1 cellular context compared by ENCODE assay signal in genomic region chr14:101402936-101403660, GRCh38.
TF ChIP-seq lines count a peak whose summit lies in the region.

No MANE protein-coding gene starts in this region.

TF ChIP-seq in H1, 55 proteins besides CTCF, POLR2A, EP300 and RAD21:
- TF ChIP-seq CTBP2 (IDR thresholded peaks at IDR 0.05; ENCODE audit: borderline replicate concordance, insufficient read depth, insufficient read length, low read length) (no peak), SP2 (IDR thresholded peaks at IDR 0.05; ENCODE audit: low read length) (no peak), SIN3A (conservative IDR thresholded peaks at IDR 0.05 in 1 of 2, IDR thresholded peaks at IDR 0.05 in 1 of 2; ENCODE audit: low read depth in 1 of 2, low read length in 2 of 2) (no peak), USF2 (IDR thresholded peaks at IDR 0.05; ENCODE audit: low read length) (no peak), CHD2 (IDR thresholded peaks at IDR 0.05; ENCODE audit: low read length) (no peak), RNF2 (IDR thresholded peaks at IDR 0.05; ENCODE audit: borderline replicate concordance, low read depth, low read length, missing control alignments, poor library complexity, severe bottlenecking) (no peak), CBX8 (IDR thresholded peaks at IDR 0.05; ENCODE audit: borderline replicate concordance, low read depth, low read length) (no peak)
